8 cellular contexts compared by ENCODE assay signal in the genomic region with DNA sequence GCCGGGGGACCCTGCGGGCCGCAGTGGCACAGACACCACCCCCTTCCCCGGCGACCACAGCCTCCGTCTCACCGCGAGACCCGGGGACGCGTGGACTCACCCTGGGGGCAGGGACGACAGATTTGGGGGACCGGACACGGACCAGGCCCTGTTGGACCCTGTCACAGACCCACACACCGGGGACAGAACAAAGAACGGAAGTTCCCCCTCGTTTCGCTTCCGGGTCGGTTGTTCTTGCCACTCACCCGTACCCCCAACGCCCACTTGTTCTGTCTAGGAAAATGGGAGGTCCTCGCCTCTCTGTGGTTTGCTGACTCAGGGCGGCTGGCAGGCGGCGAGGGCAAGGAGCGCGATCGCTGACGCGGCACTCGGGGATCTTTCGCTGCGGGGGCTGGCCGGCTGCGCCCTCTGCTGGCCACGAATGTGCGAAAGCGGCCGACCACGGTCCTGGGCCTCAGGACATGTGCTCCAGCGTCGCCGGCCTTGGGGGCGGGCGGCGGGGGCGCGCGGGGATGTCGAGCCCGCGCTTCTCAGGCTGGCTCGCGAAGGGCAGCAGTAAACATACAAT. TPM values are rescaled to one million over a fixed set of nuclear protein-coding genes. Genes with fewer than 3 reads are reported as not detected.
DNase-seq lines count a peak whose midpoint lies in the region; ATAC-seq, FAIRE-seq and TF ChIP-seq lines count a peak whose summit lies in the region.

ZNF3 (minus strand) TSS at position 189 of the 568 bp plus-strand sequence. CDS start 4,366 bp downstream, outside the sequence.

- H3K4ac ChIP-seq in trophoblast cell (ENCODE audit: low read depth, low read length), result peak within 1 kb of the TSS; percentile 99

- H3K27ac ChIP-seq in adipose tissue (ENCODE audit: low read depth, low read length) (peak within 1 kb of the TSS; percentile 38), trophoblast cell (ENCODE audit: low read depth, low read length) (peak within 1 kb of the TSS; percentile 57), transverse colon (peak within 1 kb of the TSS; percentile 94 to 97 (median 96))

- H4K12ac ChIP-seq in trophoblast cell (ENCODE audit: low read depth, low read length), result peak within 1 kb of the TSS; percentile 99

- H3K27me3 ChIP-seq in trophoblast cell (ENCODE audit: insufficient read depth, low read length) (no peaks in the 10 kb centered on the region), transverse colon (no peaks in the 10 kb centered on the region)

- peak within 1 kb of the TSS; percentile 99 for H3K14ac ChIP-seq in trophoblast cell (ENCODE audit: low read length)

- WGBS in adipose tissue, 3 donors, result 1% methylated on average over 55 of the region's 55 CpGs
- WGBS in trophoblast cell (ENCODE audit: extremely low coverage, insufficient coverage, insufficient read length), result no CpG with 5 or more reads among the region's 55 CpGs
- WGBS in transverse colon (ENCODE audit: low coverage in 1 of 2), 2 donors, result 0% methylated on average over 53 of the region's 55 CpGs; no CpG with 5 or more reads in 1 of the 2 donors

- TF ChIP-seq POLR2A in GM12892 (IDR thresholded peaks at IDR 0.05; ENCODE audit: low read depth, low read length) (peak; percentile 95), transverse colon (IDR thresholded peaks at IDR 0.05) (peak; percentile 87)

- H3K23ac ChIP-seq in trophoblast cell (ENCODE audit: low read length), result peak within 1 kb of the TSS; percentile 64

- H4K91ac ChIP-seq in trophoblast cell (ENCODE audit: low read depth, low read length), result peak within 1 kb of the TSS; percentile 99

- peaks cover 15% of the 10 kb centered on the region for H3K79me2 ChIP-seq in trophoblast cell (ENCODE audit: control insufficient read depth, insufficient read depth, low read length, poor library complexity)

- H2BK5ac ChIP-seq in trophoblast cell (ENCODE audit: low read depth, low read length, poor library complexity), result peak within 1 kb of the TSS; percentile 91

- H3K79me1 ChIP-seq in trophoblast cell (ENCODE audit: low read length), result peaks cover 6% of the 10 kb centered on the region

- H3K18ac ChIP-seq in trophoblast cell (ENCODE audit: low read length), result peak within 1 kb of the TSS; percentile 98

- H2BK12ac ChIP-seq in trophoblast cell (ENCODE audit: low read length), result no peak within 1 kb of the TSS

- H2AFZ ChIP-seq in trophoblast cell (ENCODE audit: insufficient read depth, low read length, poor library complexity), result peak within 1 kb of the TSS; percentile 93

- H3K36me3 ChIP-seq in trophoblast cell (ENCODE audit: control insufficient read depth in 1 of 2, insufficient read depth in 2 of 2, low read length in 2 of 2) (peaks cover 17 to 20% of the 10 kb centered on the region in 2 experiments), transverse colon (peaks cover 0 to 9% (median 2%) of the 10 kb centered on the region in 4 donors)

- peak; percentile 89 for DNase-seq in GM12892 (ENCODE audit: insufficient read length)
- peak; percentile 80 for DNase-seq in NCI-H1436 treated with DMSO at 0.1 percent for 48 hours (lab: John Stamatoyannopoulos, UW)
- DNase-seq in T-cell, result peak; percentile 93 to 98 (median 97)
- peak; percentile 99 for DNase-seq in cardiac septum (ENCODE audit: low spot score)
- DNase-seq in trophoblast cell, result peak; percentile 98 to 99
- DNase-seq in transverse colon, result peak; percentile 98

- peak within 1 kb of the TSS; percentile 79 to 89 (median 88) for H3K4me3 Mint-ChIP-seq in T-cell

- H3K36me3 Mint-ChIP-seq in T-cell, result peaks cover 14% of the 10 kb centered on the region

- peak; percentile 99 for FAIRE-seq in GM12892 (lab: Jason Lieb, UNC)

- H3K4me2 ChIP-seq in trophoblast cell (ENCODE audit: low read length), result peak within 1 kb of the TSS; percentile 93

- peak within 1 kb of the TSS; percentile 88 to 89 for H3K27ac Mint-ChIP-seq in T-cell

- POLR2A ChIA-PET in T-cell (lab: Charles Lee), result interaction anchor here in 1 of 2 donors (0.5 to 1.0 kb wide), 3 partner anchors 35 to 675 kb away, joined by 3 to 5 read pairs (median 4); no protein-coding TSS in a partner anchor

- ATAC-seq in HG02852 (IDR thresholded peaks at IDR 0.05; ENCODE audit: unreplicated experiment) (peak; percentile 75), T-cell (replicated peaks in 1 of 4) (peak; percentile 89 to 97 (median 96))

- H3K4me3 ChIP-seq in trophoblast cell (ENCODE audit: low read depth, low read length) (peak within 1 kb of the TSS; percentile 99), transverse colon (peak within 1 kb of the TSS; percentile 93 to 99 (median 95))

- H3K9me3 Mint-ChIP-seq in T-cell, result no peaks in the 10 kb centered on the region

- H3K9me3 ChIP-seq in trophoblast cell (ENCODE audit: insufficient read depth, low read depth, low read length) (no peaks in the 10 kb centered on the region), transverse colon (no peaks in the 10 kb centered on the region)

- TF ChIP-seq CTCF in transverse colon (IDR thresholded peaks at IDR 0.05), result peak; percentile 87 to 98 (median 95)

- H3K27me3 Mint-ChIP-seq in T-cell, result no peaks in the 10 kb centered on the region

- CTCF ChIA-PET in T-cell (lab: Charles Lee), result interaction anchor here (0.7 to 1.7 kb wide), 6 partner anchors 13 to 162 kb away, joined by 3 to 18 read pairs (median 6); partner anchors contain the start of genes AP4M1 (in 1 of the 2), MCM7 (in 1 of the 2) and TRIM4 (in 1 of the 2)

- H4K8ac ChIP-seq in trophoblast cell (ENCODE audit: low read depth, low read length), result peak within 1 kb of the TSS; percentile 99

- intact Hi-C loops in cardiac septum (cut with DNase I), result loop anchor here (5.0 to 10.0 kb wide), 2 partner anchors 84 to 167 kb away; partner anchors contain the start of gene TRIM4
- intact Hi-C loops in transverse colon (cut with DNase I; ENCODE audit: low total_unique reads), result no loop called here

- peak within 1 kb of the TSS; percentile 95 for H2BK120ac ChIP-seq in trophoblast cell (ENCODE audit: insufficient read depth, low read length, poor library complexity)

- H3K9ac ChIP-seq in trophoblast cell (ENCODE audit: low read length), result peak within 1 kb of the TSS; percentile 98

- in situ Hi-C loops in transverse colon (cut with MboI; ENCODE audit: low pct_ligation_motif_present in 1 of 4, low pct_unique_long_range_greater_than_20kb in 1 of 4, low sequenced_read_pairs in 3 of 4), result no loop called here

- peak within 1 kb of the TSS; percentile 97 for H2AK5ac ChIP-seq in trophoblast cell (ENCODE audit: low read length)

- TF ChIP-seq EP300 in transverse colon (IDR thresholded peaks at IDR 0.05; ENCODE audit: low read depth), result no peak

- H3K4me1 Mint-ChIP-seq in T-cell, result peaks cover 31 to 43% (median 37%) of the 10 kb centered on the region in 3 donors

- peaks cover 2 to 4% of the 10 kb centered on the region in 2 experiments for H3K4me1 ChIP-seq in trophoblast cell (ENCODE audit: control insufficient read depth in 1 of 2, insufficient read depth in 2 of 2, low read length in 2 of 2)
- H3K4me1 ChIP-seq in transverse colon, result peaks cover 19 to 54% (median 53%) of the 10 kb centered on the region in 4 donors

RNA-seq across cellular contexts. Expression of gene ZNF3, which starts in this region (rescaled TPM):
- 19.0 TPM for polyA plus RNA-seq in GM12892 (2012; ENCODE audit: missing spikeins)
- total RNA-seq in T-cell, result 10 to 100 TPM; 31.7 to 39.2 (median 35.4) TPM
- 10 to 100 TPM in 2 of 3 donors, 1 to 10 TPM in 1; 9.9 to 12.7 (median 12.3) TPM for polyA plus RNA-seq in adipose tissue
- 14.5 TPM for total RNA-seq in cardiac septum
- polyA plus RNA-seq in trophoblast cell (2013), result 31.8 and 35.0 TPM in 2 replicates
- total RNA-seq in transverse colon, result 10 to 100 TPM; 37.4 to 42.7 (median 41.0) TPM

Comparison
In these comparisons a context has a peak if more than half of its experiments do, and no peak if none do; other contexts are left out.
1. Peak in every context shown above with its lines: DNase-seq, ATAC-seq, H3K4me3 ChIP-seq and H3K27ac ChIP-seq.
2. H3K27ac ChIP-seq: peak in every context shown above with its lines; median percentile 96 in transverse colon; 57 in trophoblast cell; 38 in adipose tissue.